23 cellular contexts compared by ENCODE assay signal in genomic region chr9:21682981-21683380, GRCh38.
DNase-seq lines count a peak whose midpoint lies in the region; ATAC-seq, FAIRE-seq and TF ChIP-seq lines count a peak whose summit lies in the region.
"Had no signal": no experiment of that assay in that cellular context is flagged by ENCODE, and none has a peak within 500 bp of the region (broad histone marks: within the 10 kb centered on the region; RNA-seq: fewer than 3 reads in every experiment).

No MANE protein-coding gene starts in this region.

- no peaks in the 10 kb centered on the region for H3K36me3 ChIP-seq in keratinocyte (ENCODE audit: control insufficient read depth in 2 of 2, extremely low read depth in 1 of 2, insufficient read depth in 2 of 2, low read length in 2 of 2)
- H3K36me3 ChIP-seq in H7 (replicated peaks; ENCODE audit: control insufficient read depth, insufficient read depth, low read length) = no peaks in the 10 kb centered on the region
- H3K36me3 ChIP-seq: colonic mucosa, gastrocnemius medialis, HAP-1 had no signal

- no peak overlapping the region for H3K4me3 ChIP-seq in choroid plexus epithelial cell (ENCODE audit: low read depth, low read length)
- H3K4me3 ChIP-seq in keratinocyte (ENCODE audit: control insufficient read depth in 2 of 3, extremely low read depth in 1 of 3, insufficient read depth in 2 of 3, low read depth in 1 of 3, low read length in 3 of 3) = no peak overlapping the region
- no peak overlapping the region for H3K4me3 ChIP-seq in H7 (ENCODE audit: insufficient read depth, low read depth, low read length)
- H3K4me3 ChIP-seq: colonic mucosa, gastrocnemius medialis, HAP-1, testis had no signal

- POLR2A ChIA-PET in CD4-positive, alpha-beta T cell (lab: Charles Lee) = no interaction called here

- intact Hi-C loops in CD4-positive, alpha-beta T cell (cut with DNase I, micrococcal nuclease) = no loop called here

- H3K4me1 ChIP-seq in keratinocyte (ENCODE audit: control insufficient read depth, extremely low read depth, insufficient read depth, low read length) = peaks cover 92% of the 10 kb centered on the region
- H3K4me1 ChIP-seq: colonic mucosa, gastrocnemius medialis, HAP-1, testis had no signal

- no peaks in the 10 kb centered on the region for H3K36me3 Mint-ChIP-seq in CD4-positive, alpha-beta T cell (ENCODE audit: low read depth)
- no peaks in the 10 kb centered on the region for H3K36me3 Mint-ChIP-seq in type B pancreatic cell

- dilution Hi-C loops in keratinocyte (cut with MboI; ENCODE audit: extremely low pct_ligation_motif_present, low sequenced_read_pairs) = no loop called here

- H3K9me3 ChIP-seq in keratinocyte (ENCODE audit: control insufficient read depth, low read depth, low read length) = no peaks in the 10 kb centered on the region
- H3K9me3 ChIP-seq in CD4-positive, alpha-beta T cell (ENCODE audit: control insufficient read depth, low read length) = no peaks in the 10 kb centered on the region
- H3K9me3 ChIP-seq: colonic mucosa, gastrocnemius medialis, HAP-1, testis had no signal

- FAIRE-seq in keratinocyte (lab: Jason Lieb, UNC) = peak; percentile 87
- FAIRE-seq: islet of Langerhans had no signal

- H3K4me3 Mint-ChIP-seq in CD4-positive, alpha-beta T cell = no peak overlapping the region
- no peak overlapping the region for H3K4me3 Mint-ChIP-seq in type B pancreatic cell
- H3K4me3 Mint-ChIP-seq: activated CD4-positive, alpha-beta T cell treated with anti-CD3 and anti-CD28 coated beads, Interleukin-2, amount 10 ng/mL, durations not matched to agents 24 days and 14 days; activated T-cell treated with anti-CD3 and anti-CD28 coated beads, Interleukin-2, amount 50 U/mL, for 24 hours; B cell had no signal

- no peaks in the 10 kb centered on the region for H3K27me3 Mint-ChIP-seq in CD4-positive, alpha-beta T cell
- no peaks in the 10 kb centered on the region for H3K27me3 Mint-ChIP-seq in type B pancreatic cell
- H3K27me3 Mint-ChIP-seq: activated CD4-positive, alpha-beta T cell treated with anti-CD3 and anti-CD28 coated beads, Interleukin-2, amount 10 ng/mL, durations not matched to agents 24 days and 14 days; activated T-cell treated with anti-CD3 and anti-CD28 coated beads, Interleukin-2, amount 50 U/mL, for 24 hours; progenitor cell of endocrine pancreas had no signal

- no peaks in the 10 kb centered on the region for H3K27me3 ChIP-seq in keratinocyte (ENCODE audit: control insufficient read depth, extremely low read depth, insufficient read depth, low read length)
- H3K27me3 ChIP-seq in CD4-positive, alpha-beta T cell (ENCODE audit: control insufficient read depth, insufficient read depth, low read length) = no peaks in the 10 kb centered on the region
- H3K27me3 ChIP-seq in H7 (ENCODE audit: control insufficient read depth, insufficient read depth, low read length) = no peaks in the 10 kb centered on the region
- H3K27me3 ChIP-seq: colonic mucosa, gastrocnemius medialis, testis had no signal

- H3K4me1 Mint-ChIP-seq in CD4-positive, alpha-beta T cell (ENCODE audit: low read depth) = peaks cover 2% of the 10 kb centered on the region
- H3K4me1 Mint-ChIP-seq in type B pancreatic cell (ENCODE audit: unreplicated experiment) = no peaks in the 10 kb centered on the region
- H3K4me1 Mint-ChIP-seq: B cell had no signal

- no peak for ATAC-seq in CD4-positive, alpha-beta T cell (ENCODE audit: poor library complexity)
- no peak for ATAC-seq in GM21423 (IDR thresholded peaks at IDR 0.05; ENCODE audit: unreplicated experiment)
- ATAC-seq: gastrocnemius medialis had no signal

- no peaks in the 10 kb centered on the region for H4K20me1 ChIP-seq in keratinocyte (ENCODE audit: control insufficient read depth, extremely low read depth, insufficient read depth, low read length)

- H3K9ac ChIP-seq in keratinocyte (ENCODE audit: control insufficient read depth, extremely low read depth, insufficient read depth, low read length) = peak overlapping the region; percentile 67

- DNase-seq in DMS53 (lab: John Stamatoyannopoulos, UW) (peak; percentile 57), NCI-H446 (lab: John Stamatoyannopoulos, UW) (peak; percentile 74 to 97), choroid plexus epithelial cell (ENCODE audit: low read depth) (peak; percentile 65), keratinocyte (ENCODE audit: low read depth, low spot score) (no peak), type B pancreatic cell (ENCODE audit: extremely low spot score, unreplicated experiment) (no peak), H7 (no peak)
- DNase-seq in CD4-positive, alpha-beta T cell = no peak
- DNase-seq: activated CD4-positive, alpha-beta T cell treated with anti-CD3 and anti-CD28 coated beads, Interleukin-2, amount 10 ng/mL, durations not matched to agents 24 days and 14 days; activated T-cell treated with anti-CD3 and anti-CD28 coated beads, Interleukin-2, amount 50 U/mL, for 24 hours; amniotic stem cell; colonic mucosa; DMS79; gastrocnemius medialis; KG1; NCI-H1694; SHP77 treated with DMSO at 0.1 percent for 48 hours; T1000; testis had no signal

- H3K27ac Mint-ChIP-seq in CD4-positive, alpha-beta T cell = no peak overlapping the region
- no peak overlapping the region for H3K27ac Mint-ChIP-seq in type B pancreatic cell
- H3K27ac Mint-ChIP-seq: activated CD4-positive, alpha-beta T cell treated with anti-CD3 and anti-CD28 coated beads, Interleukin-2, amount 10 ng/mL, durations not matched to agents 24 days and 14 days; activated T-cell treated with anti-CD3 and anti-CD28 coated beads, Interleukin-2, amount 50 U/mL, for 24 hours; B cell; progenitor cell of endocrine pancreas had no signal

- peak overlapping the region; percentile 95 for H3K27ac ChIP-seq in keratinocyte (ENCODE audit: control insufficient read depth, insufficient read depth, low read length)
- H3K27ac ChIP-seq in CD4-positive, alpha-beta T cell (ENCODE audit: low read depth, low read length) = no peak overlapping the region
- H3K27ac ChIP-seq: colonic mucosa, gastrocnemius medialis, testis had no signal

- H2AFZ ChIP-seq in keratinocyte (ENCODE audit: control insufficient read depth, low read length) = no peak overlapping the region

- TF ChIP-seq CTCF in choroid plexus epithelial cell (conservative IDR thresholded peaks at IDR 0.05; ENCODE audit: low read depth, low read length) = no peak
- no peak for TF ChIP-seq CTCF in keratinocyte (optimal IDR thresholded peaks at IDR 0.05 in 1 of 3, IDR thresholded peaks at IDR 0.05 in 1 of 3, conservative IDR thresholded peaks at IDR 0.05 in 1 of 3; ENCODE audit: extremely low read depth in 1 of 3, insufficient read depth in 2 of 3, low read length in 3 of 3)
- no peak for TF ChIP-seq CTCF in CD4-positive, alpha-beta T cell (IDR thresholded peaks at IDR 0.05)
- no peak for TF ChIP-seq CTCF in type B pancreatic cell (conservative IDR thresholded peaks at IDR 0.05)

- H3K9me1 ChIP-seq in keratinocyte (ENCODE audit: control insufficient read depth, extremely low read depth, insufficient read depth, low read length) = no peaks in the 10 kb centered on the region

- CTCF ChIA-PET in CD4-positive, alpha-beta T cell (lab: Charles Lee) = no interaction called here

- H3K4me2 ChIP-seq in keratinocyte (ENCODE audit: control insufficient read depth, extremely low read depth, insufficient read depth, low read depth, low read length) = peak overlapping the region; percentile 84

- H3K9me3 Mint-ChIP-seq in CD4-positive, alpha-beta T cell = no peaks in the 10 kb centered on the region
- H3K9me3 Mint-ChIP-seq in type B pancreatic cell = no peaks in the 10 kb centered on the region
- H3K9me3 Mint-ChIP-seq: activated CD4-positive, alpha-beta T cell treated with anti-CD3 and anti-CD28 coated beads, Interleukin-2, amount 10 ng/mL, durations not matched to agents 24 days and 14 days; activated T-cell treated with anti-CD3 and anti-CD28 coated beads, Interleukin-2, amount 50 U/mL, for 24 hours had no signal

- H3K79me2 ChIP-seq in keratinocyte (ENCODE audit: control insufficient read depth, insufficient read depth, low read length) = peaks cover 15% of the 10 kb centered on the region

Comparison
In these comparisons a context has a peak if more than half of its experiments do, and no peak if none do; other contexts are left out.
1. DNase-seq: peak in DMS53 (single experiment), NCI-H446 (2 of 2) and choroid plexus epithelial cell (single experiment); none in keratinocyte (single experiment), CD4-positive, alpha-beta T cell (0 of 10), type B pancreatic cell (single experiment) and H7 (single experiment).